Comparison of ENCODE assay signal across 20 cellular contexts in genomic region chr3:35800960-35801459, GRCh38.
"Had no signal": no experiment of that assay in that cellular context is flagged by ENCODE, and none has a peak within 500 bp of the region (broad histone marks: within the 10 kb centered on the region; RNA-seq: fewer than 3 reads in every experiment).

No MANE protein-coding gene starts in this region.

- H3K27ac ChIP-seq: epithelial cell of prostate, gastrocnemius medialis, neutrophil, spleen, testis, transverse colon, uterus had no signal

- ATAC-seq: activated CD4-positive, alpha-beta T cell treated with anti-CD3 and anti-CD28 coated beads for 36 hours; activated CD8-positive, alpha-beta memory T cell treated with anti-CD3 and anti-CD28 coated beads, Interleukin-2, amount 10 ng/mL, durations not matched to agents 7 days and 5 days; activated CD8-positive, alpha-beta T cell treated with anti-CD3 and anti-CD28 coated beads, Interleukin-2, amount 10 ng/mL, durations not matched to agents 7 days and 5 days; gastrocnemius medialis; right cardiac atrium; stimulated activated naive CD8-positive, alpha-beta T cell treated with anti-CD3 and anti-CD28 coated beads, Interleukin-15, Interleukin-2, amounts not matched to agents 100 U/mL and 50 U/mL, for 24 hours had no signal

- DNase-seq: activated B cell treated with CpG ODN at 0.5 μM for 24 hours; activated CD4-positive, alpha-beta T cell treated with anti-CD3 and anti-CD28 coated beads for 36 hours; activated CD8-positive, alpha-beta memory T cell treated with anti-CD3 and anti-CD28 coated beads, Interleukin-2, amount 10 ng/mL, durations not matched to agents 7 days and 5 days; activated CD8-positive, alpha-beta T cell treated with anti-CD3 and anti-CD28 coated beads, Interleukin-2, amount 10 ng/mL, durations not matched to agents 7 days and 5 days; activated T-cell treated with anti-CD3 and anti-CD28 coated beads, Interleukin-2, amount 50 U/mL, for 48 hours; dermis blood vessel endothelial cell; effector CD4-positive, alpha-beta T cell; gastrocnemius medialis; glutamatergic neuron; islet precursor cell; right cardiac atrium; spleen; stimulated activated CD4-positive, alpha-beta T cell treated with anti-CD3 and anti-CD28 coated beads, Interleukin-2, amount 100 ng/mL, for 48 hours; stimulated activated naive CD8-positive, alpha-beta T cell treated with anti-CD3 and anti-CD28 coated beads, Interleukin-15, Interleukin-2, amounts not matched to agents 100 U/mL and 50 U/mL, for 24 hours; T-helper 1 cell; testis; transverse colon; uterus had no signal

- H3K4me3 ChIP-seq: gastrocnemius medialis, spleen, testis, transverse colon, uterus had no signal

- H3K36me3 ChIP-seq: gastrocnemius medialis, neutrophil, spleen, transverse colon, uterus had no signal

- H3K27me3 ChIP-seq: gastrocnemius medialis, neutrophil, spleen, testis, transverse colon, uterus had no signal

- H3K4me1 ChIP-seq: gastrocnemius medialis, spleen, testis, transverse colon, uterus had no signal

- H3K9me3 ChIP-seq: gastrocnemius medialis, neutrophil, spleen, testis, transverse colon, uterus had no signal
